In the genomic region with DNA sequence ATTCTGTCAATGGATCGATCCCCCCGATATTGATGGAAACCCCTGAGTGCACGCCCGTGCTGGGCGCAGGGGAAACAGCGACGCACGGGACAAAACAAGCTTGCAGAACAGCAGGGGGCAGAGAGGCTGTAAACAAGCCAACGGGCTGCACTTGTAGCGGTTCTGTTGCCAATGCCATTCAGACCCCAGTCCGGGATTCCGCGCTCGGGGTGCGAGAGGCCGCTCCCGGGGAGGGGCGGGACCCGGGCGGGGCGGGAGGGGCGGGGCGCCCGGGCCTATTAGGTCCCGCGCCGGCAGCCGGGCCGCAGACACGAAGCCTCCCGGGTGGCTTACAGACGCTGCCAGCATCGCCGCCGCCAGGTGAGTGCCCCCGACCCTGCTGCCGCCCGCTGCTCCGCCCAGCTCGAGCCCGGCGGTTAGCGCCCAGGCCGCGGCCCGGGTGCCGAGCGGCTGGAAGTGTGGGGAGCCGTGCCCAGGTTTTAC, we compare ENCODE assay signal across 8 cellular contexts. TPM values are rescaled to one million over a fixed set of nuclear protein-coding genes. Genes with fewer than 3 reads are reported as not detected.
DNase-seq lines count a peak whose midpoint lies in the region; ATAC-seq and TF ChIP-seq lines count a peak whose summit lies in the region.

A gene with protein sequence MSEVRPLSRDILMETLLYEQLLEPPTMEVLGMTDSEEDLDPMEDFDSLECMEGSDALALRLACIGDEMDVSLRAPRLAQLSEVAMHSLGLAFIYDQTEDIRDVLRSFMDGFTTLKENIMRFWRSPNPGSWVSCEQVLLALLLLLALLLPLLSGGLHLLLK (plus strand): TSS at position 307 of the 483 bp plus-strand sequence. CDS start 13,273 bp downstream, outside the sequence.

- H3K4me3 ChIP-seq in retinal pigment epithelial cell (ENCODE audit: low read length): peak within 1 kb of the TSS; percentile 47

- DNase-seq in DMS53 (lab: John Stamatoyannopoulos, UW) (peak; percentile 75), left cardiac atrium (peak; percentile 52), retinal pigment epithelial cell (ENCODE audit: low read depth) (no peak), putamen (ENCODE audit: low spot score) (no peak)
- peak; percentile 69 for DNase-seq in activated naive CD4-positive, alpha-beta T cell treated with anti-CD3 and anti-CD28 coated beads, Interleukin-2, amount 10 ng/mL, durations not matched to agents 7 days and 5 days

- H3K27ac Mint-ChIP-seq in activated naive CD4-positive, alpha-beta T cell treated with anti-CD3 and anti-CD28 coated beads, Interleukin-2, amount 10 ng/mL, durations not matched to agents 7 days and 5 days: no peak within 1 kb of the TSS

- H3K4me1 Mint-ChIP-seq in activated naive CD4-positive, alpha-beta T cell treated with anti-CD3 and anti-CD28 coated beads, Interleukin-2, amount 10 ng/mL, durations not matched to agents 7 days and 5 days: peaks cover 7% of the 10 kb centered on the region

- CTCF ChIA-PET in activated naive CD4-positive, alpha-beta T cell treated with anti-CD3 and anti-CD28 coated beads, Interleukin-2, amount 10 ng/mL, durations not matched to agents 7 days and 5 days (lab: Charles Lee): interaction anchor here (0.7 to 0.9 kb wide), 2 partner anchors 11 to 28 kb away, joined by 3 read pairs; no protein-coding TSS in a partner anchor

- intact Hi-C loops in left cardiac atrium (cut with DNase I): loop anchor here in 1 of 2 donors (10.0 kb wide), 1 partner anchor 64 kb away; no protein-coding TSS in a partner anchor

- ATAC-seq in HG02885 (IDR thresholded peaks at IDR 0.05; ENCODE audit: poor library complexity, unreplicated experiment): peak; percentile 57
- ATAC-seq in left cardiac atrium: peak; percentile 56 to 77
- ATAC-seq in HG02870 (IDR thresholded peaks at IDR 0.05; ENCODE audit: unreplicated experiment): no peak

- no peaks in the 10 kb centered on the region for H3K36me3 Mint-ChIP-seq in activated naive CD4-positive, alpha-beta T cell treated with anti-CD3 and anti-CD28 coated beads, Interleukin-2, amount 10 ng/mL, durations not matched to agents 7 days and 5 days

- peak within 1 kb of the TSS; percentile 62 for H3K4me3 Mint-ChIP-seq in activated naive CD4-positive, alpha-beta T cell treated with anti-CD3 and anti-CD28 coated beads, Interleukin-2, amount 10 ng/mL, durations not matched to agents 7 days and 5 days

- TF ChIP-seq POLR2A in Raji (IDR thresholded peaks at IDR 0.05; ENCODE audit: insufficient read depth, low read depth, low read length): peak; percentile 81

- no peaks in the 10 kb centered on the region for H3K9me3 Mint-ChIP-seq in activated naive CD4-positive, alpha-beta T cell treated with anti-CD3 and anti-CD28 coated beads, Interleukin-2, amount 10 ng/mL, durations not matched to agents 7 days and 5 days

- TF ChIP-seq CTCF in retinal pigment epithelial cell (conservative IDR thresholded peaks at IDR 0.05; ENCODE audit: low read depth, low read length): peak; percentile 41

- peaks cover 58% of the 10 kb centered on the region for H3K27me3 Mint-ChIP-seq in activated naive CD4-positive, alpha-beta T cell treated with anti-CD3 and anti-CD28 coated beads, Interleukin-2, amount 10 ng/mL, durations not matched to agents 7 days and 5 days

RNA-seq across cellular contexts. Expression of the gene that starts here (rescaled TPM):
- not detected for total RNA-seq in left cardiac atrium

Comparison
In these comparisons a context has a peak if more than half of its experiments do, and no peak if none do; other contexts are left out.
1. Peak in DNase-seq and ATAC-seq in left cardiac atrium; RNA of the gene not detected or under 1 TPM.
2. DNase-seq: peak in DMS53 (single experiment) and activated naive CD4-positive, alpha-beta T cell treated with anti-CD3 and anti-CD28 coated beads, Interleukin-2, amount 10 ng/mL, durations not matched to agents 7 days and 5 days (single experiment); none in retinal pigment epithelial cell (single experiment) and putamen (single experiment).